ENCODE assay signal across 26 cellular contexts in genomic region chr13:65339236-65339635, GRCh38.
"Had no signal": no experiment of that assay in that cellular context is flagged by ENCODE, and none has a peak within 500 bp of the region (broad histone marks: within the 10 kb centered on the region; RNA-seq: fewer than 3 reads in every experiment).

No MANE protein-coding gene starts in this region.

- H3K4me1 Mint-ChIP-seq: T-cell had no signal

- FAIRE-seq: islet of Langerhans had no signal

- H3K36me3 Mint-ChIP-seq: T-cell had no signal

- H3K4me1 ChIP-seq: prostate gland, thyroid gland, upper lobe of right lung had no signal

- H3K4me3 Mint-ChIP-seq: activated CD8-positive, alpha-beta T cell treated with anti-CD3 and anti-CD28 coated beads, Interleukin-2, amount 10 ng/mL, durations not matched to agents 7 days and 5 days; activated T-helper 1 cell treated with anti-CD3 and anti-CD28 coated beads, Interleukin-12 subunit alpha, Interleukin-12 subunit beta, Interleukin-2, Interleukin-4 antibody, amounts not matched to agents 30 ng/mL and 10 ng/mL and 1 ng/mL, durations not matched to agents 14 hours and 24 hours and 36 hours; dendritic cell treated with granulocyte-macrophage colony-stimulating factor and Interleukin-4, amounts not matched to agents 40 ng/mL and 50 ng/mL, for 4 days; nephron; stimulated activated naive CD8-positive, alpha-beta T cell treated with anti-CD3 and anti-CD28 coated beads, Interleukin-15, Interleukin-2, amounts not matched to agents 100 ng/mL and 50 ng/mL, for 24 hours; T-cell; T-helper 2 cell treated with Interferon-gamma antibody and Interleukin-4, amounts not matched to agents 5 μg/mL and 100 μg/mL, for 36 hours had no signal

- H3K9me3 Mint-ChIP-seq: activated T-helper 1 cell treated with anti-CD3 and anti-CD28 coated beads, Interleukin-12 subunit alpha, Interleukin-12 subunit beta, Interleukin-2, Interleukin-4 antibody, amounts not matched to agents 30 ng/mL and 10 ng/mL and 1 ng/mL, durations not matched to agents 14 hours and 24 hours and 36 hours; nephron; stimulated activated naive CD8-positive, alpha-beta T cell treated with anti-CD3 and anti-CD28 coated beads, Interleukin-15, Interleukin-2, amounts not matched to agents 100 ng/mL and 50 ng/mL, for 24 hours had no signal

- H3K27ac Mint-ChIP-seq: activated CD8-positive, alpha-beta T cell treated with anti-CD3 and anti-CD28 coated beads, Interleukin-2, amount 10 ng/mL, durations not matched to agents 7 days and 5 days; activated T-helper 1 cell treated with anti-CD3 and anti-CD28 coated beads, Interleukin-12 subunit alpha, Interleukin-12 subunit beta, Interleukin-2, Interleukin-4 antibody, amounts not matched to agents 30 ng/mL and 10 ng/mL and 1 ng/mL, durations not matched to agents 14 hours and 24 hours and 36 hours; dendritic cell treated with granulocyte-macrophage colony-stimulating factor and Interleukin-4, amounts not matched to agents 40 ng/mL and 50 ng/mL, for 4 days; nephron; stimulated activated naive CD8-positive, alpha-beta T cell treated with anti-CD3 and anti-CD28 coated beads, Interleukin-15, Interleukin-2, amounts not matched to agents 100 ng/mL and 50 ng/mL, for 24 hours; T-cell; T-helper 2 cell treated with Interferon-gamma antibody and Interleukin-4, amounts not matched to agents 5 μg/mL and 100 μg/mL, for 36 hours had no signal

- H3K27me3 ChIP-seq: cardiac muscle cell, neutrophil, thyroid gland, upper lobe of right lung had no signal

- H3K9me3 ChIP-seq: neutrophil, ovary, prostate gland, thyroid gland, upper lobe of right lung had no signal

- H3K4me3 ChIP-seq: cardiac muscle cell, ovary, prostate gland, thyroid gland, upper lobe of right lung had no signal

- H3K36me3 ChIP-seq: cardiac muscle cell, neutrophil, ovary, prostate gland, thyroid gland, upper lobe of right lung, WERI-Rb-1 had no signal

- ATAC-seq: activated CD8-positive, alpha-beta T cell treated with anti-CD3 and anti-CD28 coated beads, Interleukin-2, amount 10 ng/mL, durations not matched to agents 7 days and 5 days; left ventricle myocardium superior; T-cell; upper lobe of right lung had no signal

- H3K27me3 Mint-ChIP-seq: dendritic cell treated with granulocyte-macrophage colony-stimulating factor and Interleukin-4, amounts not matched to agents 40 ng/mL and 50 ng/mL, for 4 days; stimulated activated naive CD8-positive, alpha-beta T cell treated with anti-CD3 and anti-CD28 coated beads, Interleukin-15, Interleukin-2, amounts not matched to agents 100 ng/mL and 50 ng/mL, for 24 hours; T-cell had no signal

- H3K27ac ChIP-seq: cardiac muscle cell, neutrophil, ovary, prostate gland, thyroid gland, upper lobe of right lung, WERI-Rb-1 had no signal

- DNase-seq: activated CD4-positive, alpha-beta T cell treated with anti-CD3 and anti-CD28 coated beads, Interleukin-2, amount 50 U/mL, for 1 hour; activated CD4-positive, CD25-positive, alpha-beta regulatory T cell treated with anti-CD3 and anti-CD28 coated beads, Interleukin-2, amount 50 U/mL, for 72 hours; activated CD8-positive, alpha-beta T cell treated with anti-CD3 and anti-CD28 coated beads, Interleukin-2, amount 10 ng/mL, durations not matched to agents 7 days and 5 days; activated gamma-delta T cell; activated naive CD4-positive, alpha-beta T cell treated with anti-CD3 and anti-CD28 coated beads, Interleukin-2, amount 50 U/mL, for 16 hours; effector CD8-positive, alpha-beta T cell; hippocampal formation; left ventricle myocardium superior; mammary epithelial cell; ovary; stimulated activated CD4-positive, alpha-beta T cell treated with anti-CD3 and anti-CD28 coated beads, Interleukin-12 subunit alpha, Interleukin-12 subunit beta, amount 100 ng/mL, for 4 hours; stimulated activated CD4-positive, alpha-beta T cell treated with anti-CD3 and anti-CD28 coated beads, Interleukin-4, amount 100 ng/mL, for 4 hours; substantia nigra; T-cell; thyroid gland; upper lobe of right lung; WERI-Rb-1 had no signal
